Comparison of ENCODE assay signal across 1 cellular context in genomic region chr18:34709104-34709503, GRCh38.
TF ChIP-seq lines count a peak whose summit lies in the region.

No MANE protein-coding gene starts in this region.

TF ChIP-seq in H1, 55 proteins besides CTCF, POLR2A, EP300 and RAD21:
- no peak for TF ChIP-seq POLR2AphosphoS5 (IDR thresholded peaks at IDR 0.05; ENCODE audit: low read depth, low read length)
- TF ChIP-seq CEBPB (IDR thresholded peaks at IDR 0.05; ENCODE audit: low read depth, low read length) = no peak; the same call in 1 of the 2 replicates
- TF ChIP-seq SIX5 (IDR thresholded peaks at IDR 0.05; ENCODE audit: low read depth, low read length) = no peak
- TF ChIP-seq HDAC6 (IDR thresholded peaks at IDR 0.05; ENCODE audit: low read depth, low read length) = no peak
- TF ChIP-seq YY1 (IDR thresholded peaks at IDR 0.05; ENCODE audit: low read depth, low read length) = no peak
- no peak for TF ChIP-seq ATF3 (IDR thresholded peaks at IDR 0.05; ENCODE audit: insufficient read depth, low read depth, low read length)
- no peak for TF ChIP-seq TAF1 (IDR thresholded peaks at IDR 0.05; ENCODE audit: low read depth, low read length)
- TF ChIP-seq NRF1 (IDR thresholded peaks at IDR 0.05; ENCODE audit: low read depth, low read length) = no peak
- TF ChIP-seq KDM4A (IDR thresholded peaks at IDR 0.05; ENCODE audit: low read depth, low read length, severe bottlenecking) = no peak
- no peak for TF ChIP-seq CBX8 (IDR thresholded peaks at IDR 0.05; ENCODE audit: borderline replicate concordance, low read depth, low read length)
- no peak for TF ChIP-seq TEAD4 (IDR thresholded peaks at IDR 0.05; ENCODE audit: low read depth, low read length)
- TF ChIP-seq KDM1A (IDR thresholded peaks at IDR 0.05; ENCODE audit: borderline replicate concordance, low read length) = no peak
- no peak for TF ChIP-seq CHD1 (IDR thresholded peaks at IDR 0.05; ENCODE audit: low read depth, low read length)
- TF ChIP-seq SUZ12 (IDR thresholded peaks at IDR 0.05; ENCODE audit: low read length) = no peak
